8 cellular contexts compared by ENCODE assay signal in genomic region chr7:142808802-142809583, GRCh38.
DNase-seq lines count a peak whose midpoint lies in the region; ATAC-seq and FAIRE-seq lines count a peak whose summit lies in the region.

No MANE protein-coding gene starts in this region.

- peaks cover 5 to 7% of the 10 kb centered on the region in 2 donors for H3K4me1 ChIP-seq in duodenal mucosa (ENCODE audit: control insufficient read depth in 1 of 2, insufficient read depth in 2 of 2, low read length in 2 of 2)

- peak overlapping the region in 1 of 2 donors; percentile 23 for H3K9ac ChIP-seq in duodenal mucosa (ENCODE audit: low read depth in 1 of 2, low read length in 2 of 2)

- H3K27ac ChIP-seq in duodenal mucosa (ENCODE audit: low read depth, low read length): peak overlapping the region; percentile 39

- ATAC-seq in HG03135 (IDR thresholded peaks at IDR 0.05; ENCODE audit: unreplicated experiment): peak; percentile 91

- FAIRE-seq in GM19239 (lab: Jason Lieb, UNC): peak; percentile 96

- H3K27me3 ChIP-seq in duodenal mucosa (ENCODE audit: control insufficient read depth in 1 of 2, insufficient read depth in 2 of 2, low read length in 2 of 2): peaks cover 9 to 18% of the 10 kb centered on the region in 2 donors

- DNase-seq in GM19239 (ENCODE audit: insufficient read length, low spot score) (no peak), MV-4-11 (lab: John Stamatoyannopoulos, UW) (no peak), amniotic stem cell (lab: John Stamatoyannopoulos, UW) (no peak), NCI-H774 (lab: John Stamatoyannopoulos, UW) (no peak)
- DNase-seq in activated CD4-positive, alpha-beta T cell treated with anti-CD3 and anti-CD28 coated beads for 1 hour: peak; percentile 91
- peak in 2 of 3 experiments; percentile 84 to 91 for DNase-seq in stimulated activated CD4-positive, alpha-beta T cell treated with anti-CD3 and anti-CD28 coated beads, TNF-alpha, amount 100 ng/mL, for 4 hours (ENCODE audit: low read depth in 3 of 3)

- peak overlapping the region in 1 of 2 donors; percentile 29 for H3K4me3 ChIP-seq in duodenal mucosa (ENCODE audit: low read depth in 1 of 2, low read length in 2 of 2)

- no peaks in the 10 kb centered on the region for H3K9me3 ChIP-seq in duodenal mucosa (ENCODE audit: control insufficient read depth in 1 of 2, low read length in 2 of 2)

- no peaks in the 10 kb centered on the region for H3K36me3 ChIP-seq in duodenal mucosa (ENCODE audit: control insufficient read depth in 1 of 2, insufficient read depth in 2 of 2, low read length in 2 of 2)

Comparison
In these comparisons a context has a peak if more than half of its experiments do, and no peak if none do; other contexts are left out.
1. DNase-seq: peak in activated CD4-positive, alpha-beta T cell treated with anti-CD3 and anti-CD28 coated beads for 1 hour (single experiment) and stimulated activated CD4-positive, alpha-beta T cell treated with anti-CD3 and anti-CD28 coated beads, TNF-alpha, amount 100 ng/mL, for 4 hours (2 of 3); none in GM19239 (single experiment), MV-4-11 (single experiment), amniotic stem cell (single experiment) and NCI-H774 (single experiment).